ENCODE assay signal across 1 cellular context in the genomic region with DNA sequence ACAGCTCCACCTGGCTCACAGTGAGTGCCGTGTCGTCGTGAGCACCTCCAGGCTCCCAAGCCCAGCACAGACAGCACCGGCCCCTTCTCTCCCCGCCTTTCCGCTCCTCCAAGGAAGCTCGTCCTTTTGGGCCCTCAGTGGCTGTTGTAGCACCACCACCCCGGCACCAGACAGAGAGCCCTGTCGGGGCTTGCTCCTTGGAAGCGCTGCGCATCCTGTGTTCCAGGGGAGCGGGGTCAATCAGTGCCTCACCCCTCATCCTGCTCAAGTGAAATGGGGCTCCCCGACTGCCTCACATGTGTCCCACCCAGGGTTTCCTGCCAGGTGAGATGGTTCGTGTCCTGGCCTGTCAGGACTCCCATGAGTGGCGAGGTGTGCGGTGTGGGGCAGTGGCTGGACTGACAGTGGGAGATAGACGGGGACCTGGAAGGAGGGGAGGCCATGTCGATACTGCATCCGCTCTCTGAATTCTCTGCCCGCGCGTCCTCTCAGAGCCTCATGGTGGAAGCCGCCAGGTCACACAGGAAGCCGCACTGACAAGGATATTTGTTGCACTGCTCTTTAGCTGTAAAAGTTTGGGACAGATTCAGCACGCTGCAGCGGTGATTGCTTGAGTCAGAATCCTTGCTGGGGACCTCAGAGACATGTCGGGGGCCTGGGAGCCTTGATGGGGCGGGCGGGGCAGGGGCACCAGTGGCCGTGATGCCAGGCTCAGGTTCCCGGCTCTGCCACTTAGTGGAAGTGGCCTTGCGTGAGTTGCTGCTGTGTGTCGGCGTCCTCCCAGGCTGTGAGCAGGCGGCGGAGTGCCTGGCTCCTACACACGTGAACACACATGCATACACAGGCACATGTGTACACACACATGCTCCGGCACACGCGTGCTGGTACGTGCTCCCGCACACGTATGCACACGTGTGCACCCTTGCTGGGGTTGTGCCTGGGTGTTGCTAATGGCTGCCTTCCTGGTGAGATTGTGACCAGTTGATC.
TF ChIP-seq lines count a peak whose summit lies in the region.

No MANE protein-coding gene starts in this region.

TF ChIP-seq in HepG2, 621 proteins besides CTCF, POLR2A, EP300 and RAD21 (continued from another document):
- TF ChIP-seq ARNT (IDR thresholded peaks at IDR 0.05): no peak
- TF ChIP-seq CERS6 (CRISPR knock-in tag; IDR thresholded peaks at IDR 0.05): no peak
- TF ChIP-seq AKAP8 (CRISPR knock-in tag; IDR thresholded peaks at IDR 0.05): no peak
- no peak for TF ChIP-seq JDP2 (CRISPR knock-in tag; IDR thresholded peaks at IDR 0.05; ENCODE audit: borderline replicate concordance)
